Comparison of ENCODE assay signal across 9 cellular contexts in the genomic region with DNA sequence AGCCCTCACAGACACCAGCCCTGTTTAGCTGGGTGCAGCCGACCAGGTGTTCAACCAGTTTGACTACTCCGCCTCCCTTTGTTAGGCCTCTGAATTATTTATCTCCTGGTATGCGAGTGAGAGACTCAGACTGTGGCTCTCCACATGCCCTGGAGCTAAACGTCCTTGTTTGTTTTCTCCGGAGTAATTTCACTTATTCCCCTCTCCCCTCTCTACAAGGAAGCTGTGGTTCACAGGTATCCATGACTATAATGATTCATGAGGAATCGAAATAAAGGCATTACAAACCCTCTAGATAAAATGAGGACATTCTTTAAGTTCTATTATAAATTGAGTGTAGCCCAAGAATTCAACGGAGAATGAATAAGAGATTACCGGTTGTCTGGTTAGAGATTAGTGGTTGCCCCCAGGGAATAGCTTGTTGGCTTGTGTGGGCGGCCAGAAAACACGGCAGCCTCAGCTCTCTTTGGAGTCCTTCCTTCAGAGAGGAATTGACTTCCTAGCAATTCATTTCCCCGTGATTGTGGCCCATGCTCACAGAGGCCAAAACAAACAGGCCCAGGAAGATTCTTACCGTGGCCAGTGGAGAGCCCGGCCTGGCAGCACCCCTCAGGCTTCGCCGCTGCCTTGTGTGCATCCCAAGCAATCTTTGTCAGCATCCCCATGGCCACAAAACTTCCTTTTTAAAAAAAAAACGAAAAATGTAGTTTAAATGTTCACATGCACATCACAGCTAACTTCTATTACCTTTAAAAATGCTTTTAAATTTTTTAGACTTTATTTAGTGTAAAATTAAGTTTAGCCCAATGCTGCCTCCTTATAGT.
DNase-seq lines count a peak whose midpoint lies in the region; ATAC-seq and TF ChIP-seq lines count a peak whose summit lies in the region.
"Had no signal": no experiment of that assay in that cellular context is flagged by ENCODE, and none has a peak within 500 bp of the region (broad histone marks: within the 10 kb centered on the region; RNA-seq: fewer than 3 reads in every experiment).

No MANE protein-coding gene starts in this region.

- no peaks in the 10 kb centered on the region for H3K9me3 ChIP-seq in ovary

- H3K9me3 Mint-ChIP-seq in stimulated activated naive CD8-positive, alpha-beta T cell treated with anti-CD3 and anti-CD28 coated beads, Interleukin-15, amount 100 ng/mL, for 72 hours = no peaks in the 10 kb centered on the region
- H3K9me3 Mint-ChIP-seq: IgD-negative memory B cell had no signal

- peak; percentile 77 for DNase-seq in GM04503 (ENCODE audit: low read depth)
- peak; percentile 65 for DNase-seq in NCI-H510A (lab: John Stamatoyannopoulos, UW)
- DNase-seq in fibroblast of mammary gland (ENCODE audit: low read depth) = peak; percentile 94
- DNase-seq in ovary = peak in 4 of 5 donors; percentile 41 to 61 (median 43)
- no peak for DNase-seq in NCI-H128 (lab: John Stamatoyannopoulos, UW; ENCODE audit: unreplicated experiment)
- DNase-seq in stimulated activated naive CD8-positive, alpha-beta T cell treated with anti-CD3 and anti-CD28 coated beads, Interleukin-15, amount 100 ng/mL, for 72 hours = no peak
- no peak for DNase-seq in activated gamma-delta T cell treated with Interleukin-2 at 50 U/mL for 16 hours

- TF ChIP-seq CTCF in fibroblast of mammary gland (conservative IDR thresholded peaks at IDR 0.05; ENCODE audit: control insufficient read depth, insufficient read depth, low read depth, low read length) = no peak
- no peak for TF ChIP-seq CTCF in ovary (IDR thresholded peaks at IDR 0.05)

- ATAC-seq in HG03135 (IDR thresholded peaks at IDR 0.05; ENCODE audit: unreplicated experiment) = no peak
- ATAC-seq in stimulated activated naive CD8-positive, alpha-beta T cell treated with anti-CD3 and anti-CD28 coated beads, Interleukin-15, amount 100 ng/mL, for 72 hours = no peak

- intact Hi-C loops in ovary (cut with DNase I) = no loop called here

- no peak overlapping the region for H3K4me3 ChIP-seq in fibroblast of mammary gland (ENCODE audit: control insufficient read depth, low read depth, low read length)
- no peak overlapping the region for H3K4me3 ChIP-seq in ovary

- TF ChIP-seq POLR2A in ovary (IDR thresholded peaks at IDR 0.05) = no peak

- WGBS in ovary, 3 donors = 29 to 35% (median 30%) methylated on average over 16 of the region's 16 CpGs

- no peak overlapping the region for H3K27ac Mint-ChIP-seq in stimulated activated naive CD8-positive, alpha-beta T cell treated with anti-CD3 and anti-CD28 coated beads, Interleukin-15, amount 100 ng/mL, for 72 hours

- TF ChIP-seq EP300 in ovary (IDR thresholded peaks at IDR 0.05) = no peak

- peak overlapping the region; percentile 7 to 45 for H3K27ac ChIP-seq in ovary

- H3K27me3 ChIP-seq in ovary = no peaks in the 10 kb centered on the region

- no peaks in the 10 kb centered on the region for H3K36me3 ChIP-seq in ovary

- no peak overlapping the region for H3K4me3 Mint-ChIP-seq in stimulated activated naive CD8-positive, alpha-beta T cell treated with anti-CD3 and anti-CD28 coated beads, Interleukin-15, amount 100 ng/mL, for 72 hours
- H3K4me3 Mint-ChIP-seq: IgD-negative memory B cell had no signal

- H3K4me1 ChIP-seq in ovary (ENCODE audit: insufficient read depth) = peaks cover 3% of the 10 kb centered on the region

- peaks cover 9% of the 10 kb centered on the region for H3K4me1 Mint-ChIP-seq in stimulated activated naive CD8-positive, alpha-beta T cell treated with anti-CD3 and anti-CD28 coated beads, Interleukin-15, amount 100 ng/mL, for 72 hours

- H3K27me3 Mint-ChIP-seq in stimulated activated naive CD8-positive, alpha-beta T cell treated with anti-CD3 and anti-CD28 coated beads, Interleukin-15, amount 100 ng/mL, for 72 hours = no peaks in the 10 kb centered on the region
- H3K27me3 Mint-ChIP-seq: IgD-negative memory B cell had no signal

Comparison
In these comparisons a context has a peak if more than half of its experiments do, and no peak if none do; other contexts are left out.
1. DNase-seq: peak in GM04503 (single experiment), NCI-H510A (single experiment), fibroblast of mammary gland (single experiment) and ovary (4 of 5); none in NCI-H128 (single experiment), stimulated activated naive CD8-positive, alpha-beta T cell treated with anti-CD3 and anti-CD28 coated beads, Interleukin-15, amount 100 ng/mL, for 72 hours (0 of 2) and activated gamma-delta T cell treated with Interleukin-2 at 50 U/mL for 16 hours (single experiment).